In genomic region chr19:58398545-58398944, GRCh38 we compare ENCODE assay signal across 27 cellular contexts. TPM values are rescaled to one million over a fixed set of nuclear protein-coding genes. Genes with fewer than 3 reads are reported as not detected.
DNase-seq lines count a peak whose midpoint lies in the region; ATAC-seq, FAIRE-seq and TF ChIP-seq lines count a peak whose summit lies in the region.
"Had no signal": no experiment of that assay in that cellular context is flagged by ENCODE, and none has a peak within 500 bp of the region (broad histone marks: within the 10 kb centered on the region; RNA-seq: fewer than 3 reads in every experiment).

No MANE protein-coding gene starts in this region.

- H3K4me3 ChIP-seq in HepG2 (replicated peaks in 1 of 3; ENCODE audit: insufficient read depth in 1 of 3, low read depth in 2 of 3, low read length in 3 of 3): no peak overlapping the region
- no peak overlapping the region for H3K4me3 ChIP-seq in right lobe of liver
- no peak overlapping the region for H3K4me3 ChIP-seq in RWPE2 (ENCODE audit: severe bottlenecking)
- H3K4me3 ChIP-seq in kidney (ENCODE audit: low read length in 2 of 2): no peak overlapping the region
- H3K4me3 ChIP-seq in neural progenitor cell: no peak overlapping the region
- H3K4me3 ChIP-seq: A549; BLaER1 treated with 17β-estradiol and CSF1 and Interleukin-3, amounts not matched to agents 10 nM and 100 nM had no signal

- no peaks in the 10 kb centered on the region for H3K27me3 Mint-ChIP-seq in neural progenitor cell (ENCODE audit: insufficient read depth, low read depth)

- H2AFZ ChIP-seq in HepG2 (ENCODE audit: low read length): no peak overlapping the region
- H2AFZ ChIP-seq in neural progenitor cell (replicated peaks): no peak overlapping the region

- TF ChIP-seq RAD21 in HepG2 (CRISPR knock-in tag; IDR thresholded peaks at IDR 0.05): no peak

- TF ChIP-seq CTCF in HepG2 (CRISPR knock-in tag; IDR thresholded peaks at IDR 0.05) (no peak), right lobe of liver (IDR thresholded peaks at IDR 0.05) (no peak), RWPE2 (IDR thresholded peaks at IDR 0.05; ENCODE audit: poor library complexity, severe bottlenecking) (no peak), kidney (IDR thresholded peaks at IDR 0.05; ENCODE audit: borderline replicate concordance, extremely low read depth, insufficient read depth) (no peak), neural progenitor cell (IDR thresholded peaks at IDR 0.05) (no peak)

- H3K36me3 Mint-ChIP-seq in neural progenitor cell: peaks cover 24% of the 10 kb centered on the region

- H3F3A ChIP-seq in neural progenitor cell (ENCODE audit: low read depth): peaks cover 24% of the 10 kb centered on the region

- H3K4me2 ChIP-seq in HepG2 (ENCODE audit: low read depth, low read length) (no peak overlapping the region), neural progenitor cell (no peak overlapping the region)
- H3K4me2 ChIP-seq: A549; BLaER1 treated with 17β-estradiol and CSF1 and Interleukin-3, amounts not matched to agents 10 nM and 100 nM had no signal

- ATAC-seq in HepG2: 0 out of 3 replicates have a peak, but pooled peaks have one; percentile 0
- no peak for ATAC-seq in right lobe of liver
- no peak for ATAC-seq in RWPE2 (ENCODE audit: low read depth)
- no peak for ATAC-seq in HG03354 (IDR thresholded peaks at IDR 0.05; ENCODE audit: poor library complexity, severe bottlenecking, unreplicated experiment)
- ATAC-seq: A549 had no signal

- TF ChIP-seq EP300 in HepG2 (IDR thresholded peaks at IDR 0.05; ENCODE audit: low read depth in 2 of 2, low read length in 2 of 2) (no peak), HepG2 (CRISPR knock-in tag; IDR thresholded peaks at IDR 0.05; ENCODE audit: borderline replicate concordance) (no peak)

- H3K36me3 ChIP-seq in HepG2 (replicated peaks in 1 of 2; ENCODE audit: control insufficient read depth in 1 of 2, insufficient read depth in 2 of 2, low read length in 2 of 2) (peaks cover 9 to 18% of the 10 kb centered on the region in 2 experiments), right lobe of liver (peaks cover 0 to 14% (median 9%) of the 10 kb centered on the region in 4 donors), RWPE2 (ENCODE audit: low read depth) (peaks cover 13% of the 10 kb centered on the region), kidney (ENCODE audit: control insufficient read depth in 1 of 2, insufficient read depth in 2 of 2, low read length in 2 of 2) (peaks cover 9% of the 10 kb centered on the region in 2 donors), neural progenitor cell (no peaks in the 10 kb centered on the region)

- H3K4me1 ChIP-seq in HepG2 (ENCODE audit: insufficient read depth, low read length) (peaks cover 37% of the 10 kb centered on the region), right lobe of liver (peaks cover 0 to 10% (median 5%) of the 10 kb centered on the region in 4 donors), RWPE2 (ENCODE audit: insufficient read depth, poor library complexity, severe bottlenecking) (peaks cover 12% of the 10 kb centered on the region), kidney (ENCODE audit: control insufficient read depth in 1 of 2, insufficient read depth in 1 of 2, low read depth in 1 of 2, low read length in 2 of 2) (peaks cover 10 to 13% of the 10 kb centered on the region in 2 donors), neural progenitor cell (peaks cover 3% of the 10 kb centered on the region)

- FAIRE-seq in HepG2 (lab: Jason Lieb, UNC): no peak
- no peak for FAIRE-seq in kidney (lab: Jason Lieb, UNC)
- FAIRE-seq: A549, D721Med, GM12891, GM18507 had no signal

- in situ Hi-C loops in HepG2 (cut with HindIII; ENCODE audit: extremely low pct_ligation_motif_present, low pct_unique_long_range_greater_than_20kb): no loop called here

- 94% methylated on average over 6 of the region's 6 CpGs for WGBS in HepG2 (ENCODE audit: low lambda C conversion rate)
- 100% methylated on average over 5 of the region's 6 CpGs for WGBS in right lobe of liver (ENCODE audit: insufficient coverage, low coverage, low lambda C conversion rate, missing lambda C conversion rate)

- H3K27me3 ChIP-seq in HepG2 (ENCODE audit: control insufficient read depth in 1 of 2, insufficient read depth in 2 of 2, low read length in 2 of 2) (no peaks in the 10 kb centered on the region), right lobe of liver (no peaks in the 10 kb centered on the region), RWPE2 (ENCODE audit: insufficient read depth, poor library complexity, severe bottlenecking) (no peaks in the 10 kb centered on the region), neural progenitor cell (peaks cover 23% of the 10 kb centered on the region)
- H3K27me3 ChIP-seq: BE2C had no signal

- CTCF ChIA-PET in HepG2 (lab: Yijun Ruan, JAX; ENCODE audit: low intra/inter-chr PET ratio, low total read pairs): no interaction called here

- intact Hi-C loops in HepG2 (cut with micrococcal nuclease; ENCODE audit: unreplicated experiment) (no loop called here), right lobe of liver (cut with DNase I) (no loop called here), kidney (cut with DNase I) (no loop called here)

- H3K27ac ChIP-seq in HepG2 (ENCODE audit: extremely low read length, insufficient read depth, low read length) (no peak overlapping the region), right lobe of liver (no peak overlapping the region), RWPE2 (ENCODE audit: poor library complexity, severe bottlenecking) (no peak overlapping the region), kidney (ENCODE audit: low read depth in 2 of 2, low read length in 2 of 2) (no peak overlapping the region), neural progenitor cell (no peak overlapping the region)
- H3K27ac ChIP-seq: A549; BLaER1 treated with 17β-estradiol and CSF1 and Interleukin-3, amounts not matched to agents 10 nM and 100 nM had no signal

- TF ChIP-seq POLR2A in HepG2 (IDR thresholded peaks at IDR 0.05; ENCODE audit: insufficient read depth in 1 of 2, low read depth in 2 of 2, low read length in 2 of 2): no peak
- TF ChIP-seq POLR2A in right lobe of liver (IDR thresholded peaks at IDR 0.05): no peak

- peaks cover 3% of the 10 kb centered on the region for H3K9me3 Mint-ChIP-seq in neural progenitor cell
- H3K9me3 Mint-ChIP-seq: CD4-positive, alpha-beta T cell; CD8-positive, alpha-beta memory T cell had no signal

- H3K4me1 Mint-ChIP-seq in neural progenitor cell: peaks cover 15% of the 10 kb centered on the region

- H3K9me3 ChIP-seq in HepG2 (ENCODE audit: low read length): no peaks in the 10 kb centered on the region
- no peaks in the 10 kb centered on the region for H3K9me3 ChIP-seq in right lobe of liver
- H3K9me3 ChIP-seq in RWPE2 (ENCODE audit: severe bottlenecking): no peaks in the 10 kb centered on the region
- H3K9me3 ChIP-seq in kidney (ENCODE audit: control insufficient read depth in 1 of 2, low read length in 2 of 2): no peaks in the 10 kb centered on the region
- H3K9me3 ChIP-seq in neural progenitor cell (ENCODE audit: low read depth): no peaks in the 10 kb centered on the region
- H3K9me3 ChIP-seq: A549; BE2C; BLaER1 treated with 17β-estradiol and CSF1 and Interleukin-3, amounts not matched to agents 10 nM and 100 nM had no signal

- H3K4me3 Mint-ChIP-seq in neural progenitor cell: peak overlapping the region; percentile 35
- H3K4me3 Mint-ChIP-seq: CD4-positive, alpha-beta T cell; CD8-positive, alpha-beta memory T cell had no signal

- BruUV-seq in HepG2 (replicated peaks; lab: Mats Ljungman, UMichigan): no TSS peak

- H3K9ac ChIP-seq in HepG2 (ENCODE audit: insufficient read depth, low read depth, low read length) (no peak overlapping the region), kidney (ENCODE audit: low read length in 2 of 2) (no peak overlapping the region), neural progenitor cell (no peak overlapping the region)

- H3K27ac Mint-ChIP-seq in neural progenitor cell: no peak overlapping the region
- H3K27ac Mint-ChIP-seq: CD14-positive monocyte; CD4-positive, alpha-beta T cell had no signal

- H3K79me2 ChIP-seq in HepG2 (ENCODE audit: insufficient read depth, low read length): peaks cover 4% of the 10 kb centered on the region
- peaks cover 13% of the 10 kb centered on the region for H3K79me2 ChIP-seq in neural progenitor cell (ENCODE audit: low read depth)

- no peak for DNase-seq in HepG2 (ENCODE audit: low spot score)
- DNase-seq in right lobe of liver: no peak
- peak; percentile 47 for DNase-seq in RWPE2 (ENCODE audit: low spot score)
- peak; percentile 34 for DNase-seq in kidney
- no peak for DNase-seq in neural progenitor cell (ENCODE audit: low spot score)
- no peak for DNase-seq in stimulated activated naive CD4-positive, alpha-beta T cell (lab: John Stamatoyannopoulos, UW)
- DNase-seq in NCI-H2171 treated with DMSO at 0.1 percent for 48 hours (lab: John Stamatoyannopoulos, UW): no peak
- DNase-seq: 8988T; ACHN; AML-193; BE2C; CD4-positive, alpha-beta T cell; CD8-positive, alpha-beta memory T cell; DMS 273 treated with DMSO at 0.1 percent for 48 hours; DMS79; EL; GF-D8; GOT3; H7; HCEC 1CT had no signal

- H4K20me1 ChIP-seq in HepG2 (ENCODE audit: insufficient read depth, low read length) (peaks cover 17% of the 10 kb centered on the region; the same call in 1 of the 2 replicates), neural progenitor cell (ENCODE audit: low read depth) (peaks cover 7% of the 10 kb centered on the region)

- POLR2A ChIA-PET in HepG2 (lab: Yijun Ruan, JAX): no interaction called here

RNA-seq across cellular contexts. Expression of gene RNF225, which starts 3.1 kb away (rescaled TPM):
- not detected in 2 replicates for total RNA-seq in HepG2 (2016; rRNA removed; fragmentation: Illumina TruSeq; extraction: Trizol)
- not detected in 2 replicates for total RNA-seq in HepG2 (2016; cell fraction: cytosol; rRNA removed; fragmentation: Illumina TruSeq; extraction: Trizol; ENCODE audit: low read depth)
- not detected in 2 replicates for total RNA-seq in HepG2 (2016; cell fraction: insoluble cytoplasmic fraction; rRNA removed; fragmentation: Illumina TruSeq; extraction: Trizol)
- not detected in 2 replicates for total RNA-seq in HepG2 (2016; cell fraction: membrane; rRNA removed; fragmentation: Illumina TruSeq; extraction: Trizol)
- total RNA-seq in HepG2 (2016; cell fraction: nucleus; rRNA removed; fragmentation: Illumina TruSeq; extraction: Trizol): not detected in 2 replicates
- not detected in 2 replicates for polyA plus RNA-seq in HepG2 (2011; rRNA removed)
- polyA plus RNA-seq in HepG2 (2011; cell fraction: cytosol; rRNA removed): not detected in 2 replicates
- 0.57 and 1.5 TPM in 2 replicates for polyA plus RNA-seq in HepG2 (2011; cell fraction: nucleus; rRNA removed)
- not detected in 2 replicates for polyA plus RNA-seq in HepG2 (2012)
- polyA plus RNA-seq in HepG2 (2016; cell fraction: cytosol; fragmentation: Illumina TruSeq; extraction: Trizol; ENCODE audit: low read depth): not detected in 2 replicates
- polyA plus RNA-seq in HepG2 (2016; cell fraction: insoluble cytoplasmic fraction; fragmentation: Illumina TruSeq; extraction: Trizol; ENCODE audit: low read depth): not detected in 2 replicates
- polyA plus RNA-seq in HepG2 (2016; cell fraction: membrane; fragmentation: Illumina TruSeq; extraction: Trizol; ENCODE audit: low read depth): not detected in 2 replicates
- polyA plus RNA-seq in HepG2 (2016; cell fraction: nucleus; fragmentation: Illumina TruSeq; extraction: Trizol; ENCODE audit: insufficient read depth, low read depth): not detected in 2 replicates
- 0.80 TPM in 1 of 2 replicates, not detected in the other for polyA minus RNA-seq in HepG2 (2011; rRNA and poly(A)+ RNA removed; ENCODE audit: low replicate concordance)
- not detected in 2 replicates for polyA minus RNA-seq in HepG2 (2011; cell fraction: cytosol; rRNA and poly(A)+ RNA removed)
- 1.5 and 2.4 TPM in 2 replicates for polyA minus RNA-seq in HepG2 (2011; cell fraction: nucleus; rRNA and poly(A)+ RNA removed)
- total RNA-seq in right lobe of liver: not detected
- total RNA-seq in kidney: 0.25 TPM
- polyA plus RNA-seq in kidney (ENCODE audit: insufficient read depth, low read depth, low replicate concordance): not detected
- total RNA-seq in neural progenitor cell (ENCODE audit: low replicate concordance): 0.62 TPM in 1 of 2 replicates, not detected in the other
- total RNA-seq: H7 had no signal
- polyA plus RNA-seq: A549; CD14-positive monocyte; CD8-positive, alpha-beta memory T cell had no signal

RNA-seq across cellular contexts. Expression of gene ZNF584, which starts 9.9 kb away (rescaled TPM):
- total RNA-seq in HepG2 (2016; rRNA removed; fragmentation: Illumina TruSeq; extraction: Trizol): 6.8 and 7.0 TPM in 2 replicates
- 2.7 and 3.0 TPM in 2 replicates for total RNA-seq in HepG2 (2016; cell fraction: cytosol; rRNA removed; fragmentation: Illumina TruSeq; extraction: Trizol; ENCODE audit: low read depth)
- total RNA-seq in HepG2 (2016; cell fraction: insoluble cytoplasmic fraction; rRNA removed; fragmentation: Illumina TruSeq; extraction: Trizol): 7.0 and 7.6 TPM in 2 replicates
- total RNA-seq in HepG2 (2016; cell fraction: membrane; rRNA removed; fragmentation: Illumina TruSeq; extraction: Trizol): 5.6 and 7.1 TPM in 2 replicates
- 4.6 and 6.5 TPM in 2 replicates for total RNA-seq in HepG2 (2016; cell fraction: nucleus; rRNA removed; fragmentation: Illumina TruSeq; extraction: Trizol)
- polyA plus RNA-seq in HepG2 (2011; rRNA removed): 2.4 and 3.3 TPM in 2 replicates
- 2.2 and 2.4 TPM in 2 replicates for polyA plus RNA-seq in HepG2 (2011; cell fraction: cytosol; rRNA removed)
- 2.7 and 3.7 TPM in 2 replicates for polyA plus RNA-seq in HepG2 (2011; cell fraction: nucleus; rRNA removed)
- 2.1 and 2.6 TPM in 2 replicates for polyA plus RNA-seq in HepG2 (2012)
- 1.5 and 2.0 TPM in 2 replicates for polyA plus RNA-seq in HepG2 (2016; cell fraction: cytosol; fragmentation: Illumina TruSeq; extraction: Trizol; ENCODE audit: low read depth)
- 4.1 and 4.8 TPM in 2 replicates for polyA plus RNA-seq in HepG2 (2016; cell fraction: insoluble cytoplasmic fraction; fragmentation: Illumina TruSeq; extraction: Trizol; ENCODE audit: low read depth)
- polyA plus RNA-seq in HepG2 (2016; cell fraction: membrane; fragmentation: Illumina TruSeq; extraction: Trizol; ENCODE audit: low read depth): 2.5 and 4.0 TPM in 2 replicates
- 6.0 and 6.2 TPM in 2 replicates for polyA plus RNA-seq in HepG2 (2016; cell fraction: nucleus; fragmentation: Illumina TruSeq; extraction: Trizol; ENCODE audit: insufficient read depth, low read depth)
- 5.5 and 35.4 TPM in 2 replicates for polyA minus RNA-seq in HepG2 (2011; rRNA and poly(A)+ RNA removed; ENCODE audit: low replicate concordance)
- 2.7 and 2.9 TPM in 2 replicates for polyA minus RNA-seq in HepG2 (2011; cell fraction: cytosol; rRNA and poly(A)+ RNA removed)
- polyA minus RNA-seq in HepG2 (2011; cell fraction: nucleus; rRNA and poly(A)+ RNA removed): 4.2 and 4.6 TPM in 2 replicates
- 10 to 100 TPM in 1 of 6 experiments, 1 to 10 TPM in 5; 5.6 to 12.1 (median 6.6) TPM for total RNA-seq in right lobe of liver
- total RNA-seq in kidney: 13.0 TPM
- 6.2 TPM for polyA plus RNA-seq in kidney (ENCODE audit: insufficient read depth, low read depth, low replicate concordance)
- 6.9 and 9.3 TPM in 2 replicates for total RNA-seq in neural progenitor cell (ENCODE audit: low replicate concordance)

RNA-seq across cellular contexts. Expression of gene RPS5, which starts 11.5 kb away (rescaled TPM):
- total RNA-seq in HepG2 (2016; rRNA removed; fragmentation: Illumina TruSeq; extraction: Trizol) (1,544 and 1,715 TPM in 2 replicates), right lobe of liver (100 to 1,000 TPM; 274 to 637 (median 304) TPM), kidney (802 TPM), neural progenitor cell (ENCODE audit: low replicate concordance) (1,938 and 2,407 TPM in 2 replicates)
- total RNA-seq in HepG2 (2016; cell fraction: cytosol; rRNA removed; fragmentation: Illumina TruSeq; extraction: Trizol; ENCODE audit: low read depth): 2,017 and 2,110 TPM in 2 replicates
- 1,517 and 1,921 TPM in 2 replicates for total RNA-seq in HepG2 (2016; cell fraction: insoluble cytoplasmic fraction; rRNA removed; fragmentation: Illumina TruSeq; extraction: Trizol)
- total RNA-seq in HepG2 (2016; cell fraction: membrane; rRNA removed; fragmentation: Illumina TruSeq; extraction: Trizol): 2,939 and 3,145 TPM in 2 replicates
- 614 and 724 TPM in 2 replicates for total RNA-seq in HepG2 (2016; cell fraction: nucleus; rRNA removed; fragmentation: Illumina TruSeq; extraction: Trizol)
- polyA plus RNA-seq in HepG2 (2011; rRNA removed) (4,145 and 4,408 TPM in 2 replicates), kidney (ENCODE audit: insufficient read depth, low read depth, low replicate concordance) (929 TPM)
- 3,539 and 5,584 TPM in 2 replicates for polyA plus RNA-seq in HepG2 (2011; cell fraction: cytosol; rRNA removed)
- polyA plus RNA-seq in HepG2 (2011; cell fraction: nucleus; rRNA removed): 1,780 and 1,928 TPM in 2 replicates
- 1,706 and 1,819 TPM in 2 replicates for polyA plus RNA-seq in HepG2 (2012)
- polyA plus RNA-seq in HepG2 (2016; cell fraction: cytosol; fragmentation: Illumina TruSeq; extraction: Trizol; ENCODE audit: low read depth): 2,310 and 2,596 TPM in 2 replicates
- polyA plus RNA-seq in HepG2 (2016; cell fraction: insoluble cytoplasmic fraction; fragmentation: Illumina TruSeq; extraction: Trizol; ENCODE audit: low read depth): 1,782 and 1,827 TPM in 2 replicates
- polyA plus RNA-seq in HepG2 (2016; cell fraction: membrane; fragmentation: Illumina TruSeq; extraction: Trizol; ENCODE audit: low read depth): 3,073 and 3,180 TPM in 2 replicates
- 1,095 and 1,142 TPM in 2 replicates for polyA plus RNA-seq in HepG2 (2016; cell fraction: nucleus; fragmentation: Illumina TruSeq; extraction: Trizol; ENCODE audit: insufficient read depth, low read depth)
- 2,710 and 3,749 TPM in 2 replicates for polyA minus RNA-seq in HepG2 (2011; rRNA and poly(A)+ RNA removed; ENCODE audit: low replicate concordance)
- 541 and 557 TPM in 2 replicates for polyA minus RNA-seq in HepG2 (2011; cell fraction: cytosol; rRNA and poly(A)+ RNA removed)
- 340 and 381 TPM in 2 replicates for polyA minus RNA-seq in HepG2 (2011; cell fraction: nucleus; rRNA and poly(A)+ RNA removed)

RNA-seq across cellular contexts. Expression of gene ZNF837, which starts 17.7 kb away (rescaled TPM):
- total RNA-seq in HepG2 (2016; rRNA removed; fragmentation: Illumina TruSeq; extraction: Trizol) (0.73 and 1.3 TPM in 2 replicates), right lobe of liver (1 to 10 TPM; 1.7 to 3.9 (median 2.4) TPM), kidney (5.0 TPM), neural progenitor cell (ENCODE audit: low replicate concordance) (1.4 and 8.5 TPM in 2 replicates)
- 0.71 and 0.79 TPM in 2 replicates for total RNA-seq in HepG2 (2016; cell fraction: cytosol; rRNA removed; fragmentation: Illumina TruSeq; extraction: Trizol; ENCODE audit: low read depth)
- 0.68 and 1.8 TPM in 2 replicates for total RNA-seq in HepG2 (2016; cell fraction: insoluble cytoplasmic fraction; rRNA removed; fragmentation: Illumina TruSeq; extraction: Trizol)
- 1.5 and 2.2 TPM in 2 replicates for total RNA-seq in HepG2 (2016; cell fraction: membrane; rRNA removed; fragmentation: Illumina TruSeq; extraction: Trizol)
- total RNA-seq in HepG2 (2016; cell fraction: nucleus; rRNA removed; fragmentation: Illumina TruSeq; extraction: Trizol): 1.0 and 1.6 TPM in 2 replicates
- polyA plus RNA-seq in HepG2 (2011; rRNA removed) (0.29 and 0.69 TPM in 2 replicates), kidney (ENCODE audit: insufficient read depth, low read depth, low replicate concordance) (3.6 TPM)
- polyA plus RNA-seq in HepG2 (2011; cell fraction: cytosol; rRNA removed): 0.37 and 0.87 TPM in 2 replicates
- polyA plus RNA-seq in HepG2 (2011; cell fraction: nucleus; rRNA removed): 1.6 TPM in 2 replicates
- 0.47 and 0.56 TPM in 2 replicates for polyA plus RNA-seq in HepG2 (2012)
- polyA plus RNA-seq in HepG2 (2016; cell fraction: cytosol; fragmentation: Illumina TruSeq; extraction: Trizol; ENCODE audit: low read depth): 0.55 and 0.72 TPM in 2 replicates
- polyA plus RNA-seq in HepG2 (2016; cell fraction: insoluble cytoplasmic fraction; fragmentation: Illumina TruSeq; extraction: Trizol; ENCODE audit: low read depth): 0.70 and 0.97 TPM in 2 replicates
- 0.61 and 0.99 TPM in 2 replicates for polyA plus RNA-seq in HepG2 (2016; cell fraction: membrane; fragmentation: Illumina TruSeq; extraction: Trizol; ENCODE audit: low read depth)
- 0.38 and 1.3 TPM in 2 replicates for polyA plus RNA-seq in HepG2 (2016; cell fraction: nucleus; fragmentation: Illumina TruSeq; extraction: Trizol; ENCODE audit: insufficient read depth, low read depth)
- 0.47 and 1.0 TPM in 2 replicates for polyA minus RNA-seq in HepG2 (2011; rRNA and poly(A)+ RNA removed; ENCODE audit: low replicate concordance)
- polyA minus RNA-seq in HepG2 (2011; cell fraction: cytosol; rRNA and poly(A)+ RNA removed): 0.44 and 0.69 TPM in 2 replicates
- 0.25 and 0.90 TPM in 2 replicates for polyA minus RNA-seq in HepG2 (2011; cell fraction: nucleus; rRNA and poly(A)+ RNA removed)

RNA-seq across cellular contexts. Expression of gene ZNF497, which starts 36.0 kb away (rescaled TPM):
- total RNA-seq in HepG2 (2016; rRNA removed; fragmentation: Illumina TruSeq; extraction: Trizol) (1.1 and 1.9 TPM in 2 replicates), right lobe of liver (1 to 10 TPM in 5 of 6 experiments, under 1 TPM in 1; 0.73 to 3.1 (median 1.7) TPM), kidney (5.0 TPM), neural progenitor cell (ENCODE audit: low replicate concordance) (3.7 and 8.0 TPM in 2 replicates)
- 0.10 and 0.53 TPM in 2 replicates for total RNA-seq in HepG2 (2016; cell fraction: cytosol; rRNA removed; fragmentation: Illumina TruSeq; extraction: Trizol; ENCODE audit: low read depth)
- 1.4 and 1.9 TPM in 2 replicates for total RNA-seq in HepG2 (2016; cell fraction: insoluble cytoplasmic fraction; rRNA removed; fragmentation: Illumina TruSeq; extraction: Trizol)
- 0.76 and 0.77 TPM in 2 replicates for total RNA-seq in HepG2 (2016; cell fraction: membrane; rRNA removed; fragmentation: Illumina TruSeq; extraction: Trizol)
- total RNA-seq in HepG2 (2016; cell fraction: nucleus; rRNA removed; fragmentation: Illumina TruSeq; extraction: Trizol): 1.4 and 2.1 TPM in 2 replicates
- polyA plus RNA-seq in HepG2 (2011; rRNA removed) (1.5 and 1.8 TPM in 2 replicates), kidney (ENCODE audit: insufficient read depth, low read depth, low replicate concordance) (1.7 TPM)
- polyA plus RNA-seq in HepG2 (2011; cell fraction: cytosol; rRNA removed): 0.74 and 1.2 TPM in 2 replicates
- polyA plus RNA-seq in HepG2 (2011; cell fraction: nucleus; rRNA removed): 9.3 and 11.8 TPM in 2 replicates
- 0.83 and 1.1 TPM in 2 replicates for polyA plus RNA-seq in HepG2 (2012)
- polyA plus RNA-seq in HepG2 (2016; cell fraction: cytosol; fragmentation: Illumina TruSeq; extraction: Trizol; ENCODE audit: low read depth): 0.10 and 0.16 TPM in 2 replicates
- 0.84 and 1.1 TPM in 2 replicates for polyA plus RNA-seq in HepG2 (2016; cell fraction: insoluble cytoplasmic fraction; fragmentation: Illumina TruSeq; extraction: Trizol; ENCODE audit: low read depth)
- 0.37 and 0.49 TPM in 2 replicates for polyA plus RNA-seq in HepG2 (2016; cell fraction: membrane; fragmentation: Illumina TruSeq; extraction: Trizol; ENCODE audit: low read depth)
- polyA plus RNA-seq in HepG2 (2016; cell fraction: nucleus; fragmentation: Illumina TruSeq; extraction: Trizol; ENCODE audit: insufficient read depth, low read depth): 3.8 and 4.5 TPM in 2 replicates
- polyA minus RNA-seq in HepG2 (2011; rRNA and poly(A)+ RNA removed; ENCODE audit: low replicate concordance): 3.8 and 4.0 TPM in 2 replicates
- polyA minus RNA-seq in HepG2 (2011; cell fraction: cytosol; rRNA and poly(A)+ RNA removed): 0.40 and 0.79 TPM in 2 replicates
- 2.7 and 3.0 TPM in 2 replicates for polyA minus RNA-seq in HepG2 (2011; cell fraction: nucleus; rRNA and poly(A)+ RNA removed)

Comparison
In these comparisons a context has a peak if more than half of its experiments do, and no peak if none do; other contexts are left out.
1. DNase-seq: peak in RWPE2 (single experiment) and kidney (single experiment); none in HepG2 (single experiment), right lobe of liver (0 of 3), neural progenitor cell (single experiment), stimulated activated naive CD4-positive, alpha-beta T cell (0 of 6) and NCI-H2171 treated with DMSO at 0.1 percent for 48 hours (single experiment).